ENCODE assay signal across 24 cellular contexts in the genomic region with DNA sequence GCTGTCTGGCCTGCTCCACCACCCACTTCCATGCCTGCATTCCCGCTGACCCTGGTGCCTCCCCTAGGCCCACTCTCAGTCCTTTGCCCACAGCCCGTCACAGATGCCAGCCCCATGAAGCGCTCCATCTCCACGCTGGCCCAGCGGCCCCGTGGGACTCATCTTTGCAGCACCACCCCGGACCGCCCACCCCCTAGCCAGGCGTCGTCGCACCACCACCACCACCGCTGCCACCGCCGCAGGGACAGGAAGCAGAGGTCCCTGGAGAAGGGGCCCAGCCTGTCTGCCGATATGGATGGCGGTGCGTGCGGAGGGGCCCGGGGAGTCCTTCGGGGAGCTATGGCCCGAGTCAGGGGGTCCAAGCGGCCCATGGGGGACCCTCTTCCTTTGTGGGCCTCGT.
A peak's percentile ranks its signal among the peaks of the same experiment; 100 is the strongest.
DNase-seq lines count a peak whose midpoint lies in the region; ATAC-seq and TF ChIP-seq lines count a peak whose summit lies in the region.
"Had no signal": no experiment of that assay in that cellular context is flagged by ENCODE, and none has a peak within 500 bp of the region (broad histone marks: within the 10 kb centered on the region; RNA-seq: fewer than 3 reads in every experiment).

No MANE protein-coding gene starts in this region.

- peak; percentile 37 for ATAC-seq in stimulated activated naive CD8-positive, alpha-beta T cell treated with anti-CD3 and anti-CD28 coated beads, Interleukin-15, amount 100 ng/mL, for 72 hours
- no peak for ATAC-seq in stimulated activated naive CD8-positive, alpha-beta T cell treated with anti-CD3 and anti-CD28 coated beads, Interleukin-15, Interleukin-2, amounts not matched to agents 100 U/mL and 50 U/mL, for 24 hours
- ATAC-seq in RWPE2 (ENCODE audit: low read depth) (no peak), left lung (no peak)
- ATAC-seq: A549; CD8-positive, alpha-beta T cell; GM12878; GM23338 had no signal

- H3K4me1 ChIP-seq in RWPE2 (ENCODE audit: insufficient read depth, poor library complexity, severe bottlenecking) (no peaks in the 10 kb centered on the region), left lung (no peaks in the 10 kb centered on the region), osteoblast (ENCODE audit: insufficient read depth, low read length) (no peaks in the 10 kb centered on the region)
- H3K4me1 ChIP-seq: A549, BE2C, HAP-1 had no signal

- H3K4me1 Mint-ChIP-seq in stimulated activated naive CD8-positive, alpha-beta T cell treated with anti-CD3 and anti-CD28 coated beads, Interleukin-15, amount 100 ng/mL, for 72 hours, result no peaks in the 10 kb centered on the region
- H3K4me1 Mint-ChIP-seq: GM23338 had no signal

- H3K27ac Mint-ChIP-seq in stimulated activated naive CD8-positive, alpha-beta T cell treated with anti-CD3 and anti-CD28 coated beads, Interleukin-15, amount 100 ng/mL, for 72 hours, result no peak overlapping the region
- H3K27ac Mint-ChIP-seq: CD4-positive, CD25-positive, alpha-beta regulatory T cell; CD8-positive, alpha-beta T cell; GM23338; HFFc6 had no signal

- H3K36me3 ChIP-seq in RWPE2 (ENCODE audit: low read depth), result no peaks in the 10 kb centered on the region
- no peaks in the 10 kb centered on the region for H3K36me3 ChIP-seq in left lung
- no peaks in the 10 kb centered on the region for H3K36me3 ChIP-seq in osteoblast (ENCODE audit: insufficient read depth, low read length)
- H3K36me3 ChIP-seq: BE2C, HAP-1 had no signal

- H3K27me3 Mint-ChIP-seq in stimulated activated naive CD8-positive, alpha-beta T cell treated with anti-CD3 and anti-CD28 coated beads, Interleukin-15, amount 100 ng/mL, for 72 hours, result peaks cover 15% of the 10 kb centered on the region

- no peaks in the 10 kb centered on the region for H4K20me1 ChIP-seq in osteoblast (ENCODE audit: insufficient read depth, low read length)

- no peak overlapping the region for H2AFZ ChIP-seq in osteoblast (ENCODE audit: low read length)
- H2AFZ ChIP-seq: GM23338 had no signal

- H3K27me3 ChIP-seq in RWPE2 (ENCODE audit: insufficient read depth, poor library complexity, severe bottlenecking), result no peaks in the 10 kb centered on the region
- peaks cover 0 to 24% of the 10 kb centered on the region in 2 donors for H3K27me3 ChIP-seq in left lung
- no peaks in the 10 kb centered on the region for H3K27me3 ChIP-seq in osteoblast (ENCODE audit: insufficient read depth, low read length)
- H3K27me3 ChIP-seq: BE2C had no signal

- peaks cover 0 to 1% of the 10 kb centered on the region in 2 donors for H3K9me3 Mint-ChIP-seq in stimulated activated naive CD8-positive, alpha-beta T cell treated with anti-CD3 and anti-CD28 coated beads, Interleukin-15, amount 100 ng/mL, for 72 hours
- H3K9me3 Mint-ChIP-seq: CD4-positive, CD25-positive, alpha-beta regulatory T cell; CD8-positive, alpha-beta T cell had no signal

- intact Hi-C loops in left lung (cut with DNase I), result no loop called here

- H3K9me3 ChIP-seq in RWPE2 (ENCODE audit: severe bottlenecking) (no peaks in the 10 kb centered on the region), left lung (no peaks in the 10 kb centered on the region), osteoblast (ENCODE audit: low read depth, low read length) (no peaks in the 10 kb centered on the region)
- H3K9me3 ChIP-seq: A549 had no signal

- H3K27ac ChIP-seq in RWPE2 (ENCODE audit: poor library complexity, severe bottlenecking), result no peak overlapping the region
- no peak overlapping the region for H3K27ac ChIP-seq in left lung
- H3K27ac ChIP-seq in osteoblast (ENCODE audit: low read depth, low read length), result no peak overlapping the region
- H3K27ac ChIP-seq: A549, C4-2B had no signal

- DNase-seq in stimulated activated naive CD8-positive, alpha-beta T cell treated with anti-CD3 and anti-CD28 coated beads, Interleukin-15, amount 100 ng/mL, for 72 hours, result no peak
- DNase-seq in stimulated activated naive CD8-positive, alpha-beta T cell treated with anti-CD3 and anti-CD28 coated beads, Interleukin-15, Interleukin-2, amounts not matched to agents 100 U/mL and 50 U/mL, for 24 hours, result no peak
- DNase-seq in RWPE2 (ENCODE audit: low spot score) (peak; percentile 66), left lung (peak; percentile 22 to 65), osteoblast (ENCODE audit: insufficient read length, low spot score, missing footprints) (peak; percentile 43), hepatic stellate cell (ENCODE audit: low spot score) (no peak), hypothalamus (lab: John Stamatoyannopoulos, UW) (no peak)
- no peak for DNase-seq in activated CD4-positive, alpha-beta T cell treated with anti-CD3 and anti-CD28 coated beads for 4 hours
- DNase-seq: 8988T; ACHN; AML-193; BE2C; CD4-positive, CD25-positive, alpha-beta regulatory T cell; CD8-positive, alpha-beta T cell; DMS 273 treated with DMSO at 0.1 percent for 48 hours; DMS79; EL; GDM1; HFFc6 had no signal

- no peak overlapping the region for H3K4me2 ChIP-seq in osteoblast (ENCODE audit: insufficient read depth, low read length)
- H3K4me2 ChIP-seq: A549, GM23338 had no signal

- no peaks in the 10 kb centered on the region for H3K79me2 ChIP-seq in osteoblast (ENCODE audit: insufficient read depth, low read length)

- no peak overlapping the region for H3K4me3 Mint-ChIP-seq in stimulated activated naive CD8-positive, alpha-beta T cell treated with anti-CD3 and anti-CD28 coated beads, Interleukin-15, amount 100 ng/mL, for 72 hours
- H3K4me3 Mint-ChIP-seq: CD4-positive, CD25-positive, alpha-beta regulatory T cell; CD8-positive, alpha-beta T cell; GM23338; HFFc6 had no signal

- H3K4me3 ChIP-seq in RWPE2 (ENCODE audit: severe bottlenecking) (no peak overlapping the region), left lung (no peak overlapping the region), osteoblast (ENCODE audit: insufficient read depth, low read length) (no peak overlapping the region)
- H3K4me3 ChIP-seq: A549, GM12878, GM23338, HAP-1 had no signal

- TF ChIP-seq CTCF in RWPE2 (IDR thresholded peaks at IDR 0.05; ENCODE audit: poor library complexity, severe bottlenecking) (no peak), left lung (IDR thresholded peaks at IDR 0.05) (no peak), osteoblast (IDR thresholded peaks at IDR 0.05; ENCODE audit: extremely low read depth, low read depth, low read length) (no peak)

Comparison
In these comparisons a context has a peak if more than half of its experiments do, and no peak if none do; other contexts are left out.
1. DNase-seq: peak in RWPE2 (single experiment), left lung (2 of 2) and osteoblast (single experiment); none in stimulated activated naive CD8-positive, alpha-beta T cell treated with anti-CD3 and anti-CD28 coated beads, Interleukin-15, amount 100 ng/mL, for 72 hours (0 of 2), stimulated activated naive CD8-positive, alpha-beta T cell treated with anti-CD3 and anti-CD28 coated beads, Interleukin-15, Interleukin-2, amounts not matched to agents 100 U/mL and 50 U/mL, for 24 hours (single experiment), hepatic stellate cell (single experiment), hypothalamus (0 of 51) and activated CD4-positive, alpha-beta T cell treated with anti-CD3 and anti-CD28 coated beads for 4 hours (0 of 2).